8 cellular contexts compared by ENCODE assay signal in genomic region chr2:69914235-69915049, GRCh38. TPM values are rescaled to one million over a fixed set of nuclear protein-coding genes. Genes with fewer than 3 reads are reported as not detected.
A peak's percentile ranks its signal among the peaks of the same experiment; 100 is the strongest.
DNase-seq lines count a peak whose midpoint lies in the region; ATAC-seq and TF ChIP-seq lines count a peak whose summit lies in the region.

No MANE protein-coding gene starts in this region.

- TF ChIP-seq POLR2A in GM15510 (IDR thresholded peaks at IDR 0.05; ENCODE audit: borderline replicate concordance, extremely low read depth, insufficient read length) = peak; percentile 81
- TF ChIP-seq POLR2A in vagina (IDR thresholded peaks at IDR 0.05) = peak; percentile 70 to 95

- ATAC-seq in HG02885 (IDR thresholded peaks at IDR 0.05; ENCODE audit: poor library complexity, unreplicated experiment) (peak; percentile 89), right cardiac atrium (peak; percentile 97)

- H3K27ac ChIP-seq in ascending aorta (peak overlapping the region; percentile 92), right cardiac atrium (ENCODE audit: low read length) (peak overlapping the region; percentile 97), vagina (peak overlapping the region; percentile 99)

- H3K4me1 ChIP-seq in ascending aorta (peaks cover 0 to 17% of the 10 kb centered on the region in 2 donors), right cardiac atrium (ENCODE audit: control insufficient read depth, insufficient read depth, low read length) (no peaks in the 10 kb centered on the region), vagina (peaks cover 28% of the 10 kb centered on the region)

- WGBS in right cardiac atrium = under 1% methylated on average over 57 of the region's 57 CpGs

- H3K4me3 ChIP-seq in ascending aorta = peak overlapping the region; percentile 81 to 89
- H3K4me3 ChIP-seq in right cardiac atrium (ENCODE audit: low read length) = peak overlapping the region; percentile 87
- H3K4me3 ChIP-seq in vagina = peak overlapping the region; percentile 85 to 93

- H3K27me3 ChIP-seq in ascending aorta = no peaks in the 10 kb centered on the region
- H3K27me3 ChIP-seq in right cardiac atrium (ENCODE audit: control insufficient read depth, insufficient read depth) = no peaks in the 10 kb centered on the region
- H3K27me3 ChIP-seq in vagina = no peaks in the 10 kb centered on the region

- peak in 2 of 3 experiments; percentile 15 to 20 for TF ChIP-seq CTCF in ascending aorta (IDR thresholded peaks at IDR 0.05)
- peak in 1 of 3 experiments; percentile 13 for TF ChIP-seq CTCF in vagina (IDR thresholded peaks at IDR 0.05)

- peaks cover 8 to 14% of the 10 kb centered on the region in 2 donors for H3K36me3 ChIP-seq in ascending aorta
- peaks cover 0 to 20% of the 10 kb centered on the region in 2 donors for H3K36me3 ChIP-seq in vagina

- H3K9me3 ChIP-seq in ascending aorta (no peaks in the 10 kb centered on the region), right cardiac atrium (ENCODE audit: control insufficient read depth, low read length) (no peaks in the 10 kb centered on the region), vagina (no peaks in the 10 kb centered on the region)

- DNase-seq in NCI-H1694 treated with DMSO at 0.1 percent for 48 hours (lab: John Stamatoyannopoulos, UW) = peak; percentile 100
- peak; percentile 97 to 100 (median 100) for DNase-seq in T-helper 2 cell
- DNase-seq in ascending aorta (ENCODE audit: low spot score in 2 of 2) = peak; percentile 100
- peak; percentile 100 for DNase-seq in right cardiac atrium
- DNase-seq in pulmonary artery endothelial cell (ENCODE audit: low read depth, low spot score) = peak; percentile 100
- peak; percentile 100 for DNase-seq in vagina (ENCODE audit: extremely low spot score in 2 of 2)

- intact Hi-C loops in ascending aorta (cut with DNase I) = loop anchor here (1.0 to 10.0 kb wide), 9 partner anchors 114 to 1310 kb away; partner anchors contain the start of genes C2orf42, PAIP2B, PCYOX1 and SNRPG
- intact Hi-C loops in right cardiac atrium (cut with DNase I) = loop anchor here (5.0 to 10.0 kb wide), 6 partner anchors 158 to 383 kb away; partner anchors contain the start of genes PCBP1 (in 3 of the 4) and SNRPG (in 1 of the 4)
- intact Hi-C loops in vagina (cut with DNase I) = loop anchor here (1.0 to 5.0 kb wide), 3 partner anchors 158 to 228 kb away; partner anchors contain the start of gene PCBP1

RNA-seq across cellular contexts. Expression of gene MXD1, which starts 0.5 kb away (rescaled TPM):
- 4.6 TPM for total RNA-seq in ascending aorta
- total RNA-seq in right cardiac atrium = 1 to 10 TPM; 6.1 to 7.9 (median 6.6) TPM
- 2.7 TPM for polyA plus RNA-seq in right cardiac atrium
- 4.0 and 6.1 TPM in 2 replicates for total RNA-seq in pulmonary artery endothelial cell
- 55.2 TPM for total RNA-seq in vagina

RNA-seq across cellular contexts. Expression of gene SNRNP27, which starts 20.7 kb away (rescaled TPM):
- total RNA-seq in ascending aorta (157 TPM), right cardiac atrium (10 to 100 TPM; 50.8 to 69.6 (median 57.4) TPM), pulmonary artery endothelial cell (25.5 and 42.0 TPM in 2 replicates), vagina (62.9 TPM)
- polyA plus RNA-seq in right cardiac atrium = 61.4 TPM

RNA-seq across cellular contexts. Expression of gene ASPRV1, which starts 47.0 kb away (rescaled TPM):
- 4.3 TPM for total RNA-seq in ascending aorta
- total RNA-seq in right cardiac atrium = 1 to 10 TPM in 3 of 4 donors, under 1 TPM in 1; 0.79 to 1.2 (median 1.1) TPM
- polyA plus RNA-seq in right cardiac atrium = 0.84 TPM
- 0.11 and 0.13 TPM in 2 replicates for total RNA-seq in pulmonary artery endothelial cell
- 0.49 TPM for total RNA-seq in vagina

Comparison
In these comparisons a context has a peak if more than half of its experiments do, and no peak if none do; other contexts are left out.
1. Peak in every context shown above with its lines: DNase-seq, ATAC-seq, H3K4me3 ChIP-seq and H3K27ac ChIP-seq.